Comparison of ENCODE assay signal across 19 cellular contexts in genomic region chr16:46775214-46775613, GRCh38. TPM values are rescaled to one million over a fixed set of nuclear protein-coding genes. Genes with fewer than 3 reads are reported as not detected.
A peak's percentile ranks its signal among the peaks of the same experiment; 100 is the strongest.
DNase-seq lines count a peak whose midpoint lies in the region; ATAC-seq, FAIRE-seq and TF ChIP-seq lines count a peak whose summit lies in the region.
"Had no signal": no experiment of that assay in that cellular context is flagged by ENCODE, and none has a peak within 500 bp of the region (broad histone marks: within the 10 kb centered on the region; RNA-seq: fewer than 3 reads in every experiment).

No MANE protein-coding gene starts in this region.

- H3K27ac ChIP-seq in DOHH2 (ENCODE audit: low read depth, low read length) (peak overlapping the region; percentile 93), mammary epithelial cell (ENCODE audit: insufficient read depth, low read depth, low read length) (no peak overlapping the region), right cardiac atrium (ENCODE audit: low read length) (no peak overlapping the region)
- H3K27ac ChIP-seq: SJCRH30 had no signal

- in situ Hi-C loops in mammary epithelial cell (cut with MboI; ENCODE audit: low sequenced_read_pairs in 2 of 2) = no loop called here

- CTCF ChIA-PET in mammary epithelial cell (lab: Charles Lee; ENCODE audit: low non-redundant PET) = no interaction called here

- H3K36me3 ChIP-seq in DOHH2 (ENCODE audit: control insufficient read depth, low read length) = no peaks in the 10 kb centered on the region
- H3K36me3 ChIP-seq in bronchial epithelial cell (ENCODE audit: control insufficient read depth, insufficient read depth, low read length) = no peaks in the 10 kb centered on the region
- no peaks in the 10 kb centered on the region for H3K36me3 ChIP-seq in mammary epithelial cell (ENCODE audit: insufficient read depth, low read length)
- H3K36me3 ChIP-seq: BE2C, SJCRH30 had no signal

- H4K20me1 ChIP-seq in DOHH2 (ENCODE audit: control insufficient read depth, insufficient read depth, low read depth, low read length) (no peaks in the 10 kb centered on the region), mammary epithelial cell (ENCODE audit: insufficient read depth, low read length) (no peaks in the 10 kb centered on the region)

- peak; percentile 27 for ATAC-seq in GM21723 (IDR thresholded peaks at IDR 0.05; ENCODE audit: unreplicated experiment)
- peak; percentile 13 for ATAC-seq in HG03520 (IDR thresholded peaks at IDR 0.05; ENCODE audit: unreplicated experiment)
- no peak for ATAC-seq in right cardiac atrium
- ATAC-seq: left lobe of liver, mucosa of descending colon, WTC11 had no signal

- peak overlapping the region; percentile 88 for H3K4me2 ChIP-seq in DOHH2 (ENCODE audit: low read length)
- no peak overlapping the region for H3K4me2 ChIP-seq in mammary epithelial cell (ENCODE audit: insufficient read depth, low read depth, low read length)

- H3K9ac ChIP-seq in mammary epithelial cell (ENCODE audit: insufficient read depth, low read length) = no peak overlapping the region

- no peak overlapping the region for H2AFZ ChIP-seq in mammary epithelial cell (ENCODE audit: low read depth, low read length)

- peaks cover 75% of the 10 kb centered on the region for H3K4me1 ChIP-seq in DOHH2 (ENCODE audit: control insufficient read depth, low read length)
- H3K4me1 ChIP-seq in mammary epithelial cell (ENCODE audit: insufficient read depth, low read length) = no peaks in the 10 kb centered on the region
- no peaks in the 10 kb centered on the region for H3K4me1 ChIP-seq in right cardiac atrium (ENCODE audit: control insufficient read depth, insufficient read depth, low read length)
- H3K4me1 ChIP-seq: BE2C had no signal

- no peak for FAIRE-seq in bronchial epithelial cell (lab: Jason Lieb, UNC)

- peaks cover 13% of the 10 kb centered on the region; the same call in 1 of the 2 replicates for H3K9me3 ChIP-seq in DOHH2 (ENCODE audit: control insufficient read depth, insufficient read depth, low read length)
- H3K9me3 ChIP-seq in mammary epithelial cell (replicated peaks; ENCODE audit: insufficient read depth, low read length) = no peaks in the 10 kb centered on the region
- no peaks in the 10 kb centered on the region for H3K9me3 ChIP-seq in right cardiac atrium (ENCODE audit: control insufficient read depth, low read length)
- H3K9me3 ChIP-seq: BE2C, mucosa of descending colon, SJCRH30 had no signal

- intact Hi-C loops in mammary epithelial cell (cut with micrococcal nuclease) = no loop called here
- intact Hi-C loops in right cardiac atrium (cut with DNase I) = no loop called here

- peak overlapping the region; percentile 57 for H3K4me3 ChIP-seq in DOHH2 (ENCODE audit: low read length)
- H3K4me3 ChIP-seq in bronchial epithelial cell (ENCODE audit: low read depth, low read length) = no peak overlapping the region
- no peak overlapping the region for H3K4me3 ChIP-seq in mammary epithelial cell (replicated peaks in 1 of 3; ENCODE audit: insufficient read depth in 1 of 3, low read depth in 2 of 3, low read length in 3 of 3)
- H3K4me3 ChIP-seq in right cardiac atrium (ENCODE audit: low read length) = no peak overlapping the region
- H3K4me3 ChIP-seq: mucosa of descending colon, SJCRH30 had no signal

- peaks cover 30% of the 10 kb centered on the region for H3F3A ChIP-seq in DOHH2 (ENCODE audit: control insufficient read depth, insufficient read depth)

- DNase-seq in bronchial epithelial cell (ENCODE audit: low read depth) = peak; percentile 45
- no peak for DNase-seq in NCI-H1048 (lab: John Stamatoyannopoulos, UW)
- DNase-seq in mammary epithelial cell = no peak
- no peak for DNase-seq in right cardiac atrium
- no peak for DNase-seq in activated CD4-positive, alpha-beta T cell treated with anti-CD3 and anti-CD28 coated beads, Interleukin-2, amount 50 U/mL, for 1 hour
- DNase-seq: activated naive CD8-positive, alpha-beta T cell treated with anti-CD3 and anti-CD28 coated beads, Interleukin-2, amount 10 ng/mL, durations not matched to agents 7 days and 5 days; BE2C; HFFc6; KBM-7; mucosa of descending colon; NCI-H1105 treated with DMSO at 0.1 percent for 48 hours; NCI-H524 treated with DMSO at 0.1 percent for 48 hours; OCI-M1; SJCRH30 had no signal

- H3K79me2 ChIP-seq in DOHH2 (ENCODE audit: control insufficient read depth, low read length) (no peaks in the 10 kb centered on the region), mammary epithelial cell (ENCODE audit: insufficient read depth, low read length) (no peaks in the 10 kb centered on the region)

- BruUV-seq in mammary epithelial cell (replicated peaks; lab: Mats Ljungman, UMichigan) = no TSS peak

- TF ChIP-seq CTCF in DOHH2 (IDR thresholded peaks at IDR 0.05; ENCODE audit: low read depth, low read length, poor library complexity, severe bottlenecking) (no peak), bronchial epithelial cell (IDR thresholded peaks at IDR 0.05; ENCODE audit: insufficient read depth, low read length, severe bottlenecking) (no peak), mammary epithelial cell (conservative IDR thresholded peaks at IDR 0.05 in 1 of 2, IDR thresholded peaks at IDR 0.05 in 1 of 2; ENCODE audit: extremely low read depth in 1 of 2, insufficient read depth in 1 of 2, low read depth in 1 of 2, low read length in 2 of 2) (no peak)

- H3K9me2 ChIP-seq in DOHH2 (replicated peaks; ENCODE audit: control insufficient read depth, low read length) = no peaks in the 10 kb centered on the region

- 73% methylated on average over 4 of the region's 4 CpGs for WGBS in mammary epithelial cell (ENCODE audit: low coverage, missing lambda C conversion rate)
- WGBS in right cardiac atrium = 89% methylated on average over 4 of the region's 4 CpGs

- dilution Hi-C loops in mammary epithelial cell (cut with HindIII; ENCODE audit: low sequenced_read_pairs) = no loop called here

- H3K27me3 ChIP-seq in DOHH2 (ENCODE audit: control insufficient read depth, low read length) (no peaks in the 10 kb centered on the region), bronchial epithelial cell (ENCODE audit: control insufficient read depth, insufficient read depth, low read length) (no peaks in the 10 kb centered on the region), mammary epithelial cell (ENCODE audit: insufficient read depth, low read length) (no peaks in the 10 kb centered on the region), right cardiac atrium (ENCODE audit: control insufficient read depth, insufficient read depth) (no peaks in the 10 kb centered on the region)
- H3K27me3 ChIP-seq: BE2C, SJCRH30 had no signal

RNA-seq across cellular contexts. Expression of gene MYLK3, which starts 27.1 kb away (rescaled TPM):
- total RNA-seq in bronchial epithelial cell = under 0.01 TPM in 1 of 2 replicates, not detected in the other
- total RNA-seq in mammary epithelial cell = under 1 TPM; 0.17 to 0.40 TPM
- polyA plus RNA-seq in mammary epithelial cell = 0.01 TPM
- not detected for polyA minus RNA-seq in mammary epithelial cell
- total RNA-seq in right cardiac atrium = 100 to 1,000 TPM; 285 to 543 (median 321) TPM
- polyA plus RNA-seq in right cardiac atrium = 143 TPM

RNA-seq across cellular contexts. Expression of gene C16orf87, which starts 55.8 kb away (rescaled TPM):
- 5.3 and 7.6 TPM in 2 replicates for total RNA-seq in bronchial epithelial cell
- 10 to 100 TPM in 1 of 2 donors, 1 to 10 TPM in 1; 8.0 to 12.3 TPM for total RNA-seq in mammary epithelial cell
- 3.5 TPM for polyA plus RNA-seq in mammary epithelial cell
- polyA minus RNA-seq in mammary epithelial cell = 4.4 TPM
- 10 to 100 TPM; 12.0 to 16.7 (median 14.7) TPM for total RNA-seq in right cardiac atrium
- polyA plus RNA-seq in right cardiac atrium = 7.5 TPM

Comparison
In these comparisons a context has a peak if more than half of its experiments do, and no peak if none do; other contexts are left out.
1. ATAC-seq: peak in GM21723 (single experiment) and HG03520 (single experiment); none in right cardiac atrium (0 of 2).
2. RNA of gene MYLK3, which starts 27.1 kb away (total RNA-seq): 285 to 543 TPM in right cardiac atrium; 0.17 to 0.40 TPM in mammary epithelial cell and under 0.01 TPM in bronchial epithelial cell; every median in the first group is over 100 times any median in the second.